In the genomic region with DNA sequence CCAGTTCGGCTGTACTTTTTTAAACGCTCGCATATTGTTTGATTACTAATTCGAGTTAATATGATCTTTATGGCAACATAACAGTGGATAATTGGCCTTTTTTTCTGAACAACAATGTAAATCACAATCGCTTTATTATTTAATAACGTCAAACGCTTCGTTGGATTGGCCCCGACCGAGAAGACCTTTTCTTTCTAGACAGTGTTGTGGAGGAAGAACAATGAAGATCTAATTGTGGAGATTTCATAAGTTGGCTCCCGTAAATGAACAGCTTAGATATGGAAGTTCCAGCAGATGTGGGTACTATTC, we compare ENCODE assay signal across 20 cellular contexts. TPM values are rescaled to one million over a fixed set of nuclear protein-coding genes. Genes with fewer than 3 reads are reported as not detected.
DNase-seq lines count a peak whose midpoint lies in the region; ATAC-seq and TF ChIP-seq lines count a peak whose summit lies in the region.
"Had no signal": no experiment of that assay in that cellular context is flagged by ENCODE, and none has a peak within 500 bp of the region (broad histone marks: within the 10 kb centered on the region; RNA-seq: fewer than 3 reads in every experiment).

No MANE protein-coding gene starts in this region.

- intact Hi-C loops in activated CD4-positive, alpha-beta T cell treated with anti-CD3 and anti-CD28 coated beads, Interleukin-2, amount 10 ng/mL, durations not matched to agents 24 days and 14 days (cut with micrococcal nuclease), result loop anchor here (1.0 to 5.0 kb wide), 2 partner anchors 12 to 1687 kb away; partner anchors contain the start of gene PEX5L
- intact Hi-C loops in activated T-helper 1 cell treated with anti-CD3 and anti-CD28 coated beads, Interleukin-12 subunit alpha, Interleukin-12 subunit beta, Interleukin-2, Interleukin-4 antibody, amounts not matched to agents 30 ng/mL and 10 ng/mL and 1 ng/mL, durations not matched to agents 14 hours and 24 hours and 36 hours (cut with micrococcal nuclease), result no loop called here

- no peak for ATAC-seq in GM19467 (IDR thresholded peaks at IDR 0.05; ENCODE audit: unreplicated experiment)
- ATAC-seq: A549; effector memory CD8-positive, alpha-beta T cell; stimulated activated effector memory CD8-positive, alpha-beta T cell treated with anti-CD3 and anti-CD28 coated beads, Interleukin-12 subunit alpha, Interleukin-12 subunit beta, amount 100 ng/mL, for 72 hours had no signal

- TF ChIP-seq CTCF in endothelial cell (IDR thresholded peaks at IDR 0.05; ENCODE audit: unreplicated experiment), result no peak
- no peak for TF ChIP-seq CTCF in GM20000 (IDR thresholded peaks at IDR 0.05; ENCODE audit: extremely low read depth, missing control alignments)

- H3K27ac Mint-ChIP-seq in activated CD4-positive, alpha-beta T cell treated with anti-CD3 and anti-CD28 coated beads, Interleukin-2, amount 10 ng/mL, durations not matched to agents 24 days and 14 days, result peak overlapping the region; percentile 81
- H3K27ac Mint-ChIP-seq in activated T-helper 1 cell treated with anti-CD3 and anti-CD28 coated beads, Interleukin-12 subunit alpha, Interleukin-12 subunit beta, Interleukin-2, Interleukin-4 antibody, amounts not matched to agents 30 ng/mL and 10 ng/mL and 1 ng/mL, durations not matched to agents 14 hours and 24 hours and 36 hours, result peak overlapping the region; percentile 61
- H3K27ac Mint-ChIP-seq in endothelial cell (ENCODE audit: unreplicated experiment), result no peak overlapping the region
- H3K27ac Mint-ChIP-seq: stimulated activated effector memory CD8-positive, alpha-beta T cell treated with anti-CD3 and anti-CD28 coated beads, Interleukin-12 subunit alpha, Interleukin-12 subunit beta, amount 100 ng/mL, for 72 hours had no signal

- no peak for DNase-seq in activated CD4-positive, alpha-beta T cell treated with anti-CD3 and anti-CD28 coated beads, Interleukin-2, amount 10 ng/mL, durations not matched to agents 24 days and 14 days
- DNase-seq in activated CD4-positive, alpha-beta T cell treated with anti-CD3 and anti-CD28 coated beads, Interleukin-2, amount 50 U/mL, for 48 hours, result no peak
- DNase-seq in activated T-helper 1 cell treated with anti-CD3 and anti-CD28 coated beads, Interleukin-12 subunit alpha, Interleukin-12 subunit beta, Interleukin-2, Interleukin-4 antibody, amounts not matched to agents 30 ng/mL and 10 ng/mL and 1 ng/mL, durations not matched to agents 14 hours and 24 hours and 36 hours (ENCODE audit: low spot score), result no peak
- DNase-seq in endothelial cell (ENCODE audit: low spot score) (no peak), pons (ENCODE audit: low spot score) (peak; percentile 37), GM20000 (ENCODE audit: low spot score) (no peak), HPDE6-E6E7 (ENCODE audit: extremely low spot score) (no peak)
- DNase-seq: activated CD4-positive, CD25-positive, alpha-beta regulatory T cell treated with anti-CD3 and anti-CD28 coated beads, Interleukin-2, amount 50 U/mL, for 72 hours; cerebellar nuclear complex; DMS 273 treated with DMSO at 0.1 percent for 48 hours; effector memory CD8-positive, alpha-beta T cell; GF-D8; NCI-H1417 treated with DMSO at 0.1 percent for 48 hours; stimulated activated CD4-positive, alpha-beta T cell treated with anti-CD3 and anti-CD28 coated beads, Interleukin-15, amount 100 ng/mL, for 24 hours; T-helper 9 cell had no signal

- peaks cover 88% of the 10 kb centered on the region for H3K27me3 Mint-ChIP-seq in activated CD4-positive, alpha-beta T cell treated with anti-CD3 and anti-CD28 coated beads, Interleukin-2, amount 10 ng/mL, durations not matched to agents 24 days and 14 days
- peaks cover 89% of the 10 kb centered on the region for H3K27me3 Mint-ChIP-seq in activated T-helper 1 cell treated with anti-CD3 and anti-CD28 coated beads, Interleukin-12 subunit alpha, Interleukin-12 subunit beta, Interleukin-2, Interleukin-4 antibody, amounts not matched to agents 30 ng/mL and 10 ng/mL and 1 ng/mL, durations not matched to agents 14 hours and 24 hours and 36 hours (ENCODE audit: insufficient read depth)
- peaks cover 33% of the 10 kb centered on the region for H3K27me3 Mint-ChIP-seq in endothelial cell (ENCODE audit: unreplicated experiment)

- no peak overlapping the region for H3K4me3 Mint-ChIP-seq in activated CD4-positive, alpha-beta T cell treated with anti-CD3 and anti-CD28 coated beads, Interleukin-2, amount 10 ng/mL, durations not matched to agents 24 days and 14 days
- peak overlapping the region; percentile 4 for H3K4me3 Mint-ChIP-seq in activated T-helper 1 cell treated with anti-CD3 and anti-CD28 coated beads, Interleukin-12 subunit alpha, Interleukin-12 subunit beta, Interleukin-2, Interleukin-4 antibody, amounts not matched to agents 30 ng/mL and 10 ng/mL and 1 ng/mL, durations not matched to agents 14 hours and 24 hours and 36 hours
- H3K4me3 Mint-ChIP-seq in endothelial cell (ENCODE audit: unreplicated experiment), result peak overlapping the region; percentile 85
- H3K4me3 Mint-ChIP-seq: effector memory CD8-positive, alpha-beta T cell; stimulated activated effector memory CD8-positive, alpha-beta T cell treated with anti-CD3 and anti-CD28 coated beads, Interleukin-12 subunit alpha, Interleukin-12 subunit beta, amount 100 ng/mL, for 72 hours had no signal

- peaks cover 12% of the 10 kb centered on the region for H3K36me3 Mint-ChIP-seq in activated CD4-positive, alpha-beta T cell treated with anti-CD3 and anti-CD28 coated beads, Interleukin-2, amount 10 ng/mL, durations not matched to agents 24 days and 14 days (ENCODE audit: low read depth)
- H3K36me3 Mint-ChIP-seq in activated T-helper 1 cell treated with anti-CD3 and anti-CD28 coated beads, Interleukin-12 subunit alpha, Interleukin-12 subunit beta, Interleukin-2, Interleukin-4 antibody, amounts not matched to agents 30 ng/mL and 10 ng/mL and 1 ng/mL, durations not matched to agents 14 hours and 24 hours and 36 hours (ENCODE audit: low read depth), result peaks cover 2% of the 10 kb centered on the region
- H3K36me3 Mint-ChIP-seq in endothelial cell (ENCODE audit: low read depth, unreplicated experiment), result peaks cover 3% of the 10 kb centered on the region
- H3K36me3 Mint-ChIP-seq: stimulated activated effector memory CD8-positive, alpha-beta T cell treated with anti-CD3 and anti-CD28 coated beads, Interleukin-12 subunit alpha, Interleukin-12 subunit beta, amount 100 ng/mL, for 72 hours had no signal

- H3K4me1 Mint-ChIP-seq in activated CD4-positive, alpha-beta T cell treated with anti-CD3 and anti-CD28 coated beads, Interleukin-2, amount 10 ng/mL, durations not matched to agents 24 days and 14 days, result peaks cover 2% of the 10 kb centered on the region
- peaks cover 10% of the 10 kb centered on the region for H3K4me1 Mint-ChIP-seq in activated T-helper 1 cell treated with anti-CD3 and anti-CD28 coated beads, Interleukin-12 subunit alpha, Interleukin-12 subunit beta, Interleukin-2, Interleukin-4 antibody, amounts not matched to agents 30 ng/mL and 10 ng/mL and 1 ng/mL, durations not matched to agents 14 hours and 24 hours and 36 hours (ENCODE audit: low read depth)
- H3K4me1 Mint-ChIP-seq in endothelial cell (ENCODE audit: unreplicated experiment), result peaks cover 24% of the 10 kb centered on the region

- H3K9me3 Mint-ChIP-seq in activated CD4-positive, alpha-beta T cell treated with anti-CD3 and anti-CD28 coated beads, Interleukin-2, amount 10 ng/mL, durations not matched to agents 24 days and 14 days, result peaks cover 24% of the 10 kb centered on the region
- H3K9me3 Mint-ChIP-seq in activated T-helper 1 cell treated with anti-CD3 and anti-CD28 coated beads, Interleukin-12 subunit alpha, Interleukin-12 subunit beta, Interleukin-2, Interleukin-4 antibody, amounts not matched to agents 30 ng/mL and 10 ng/mL and 1 ng/mL, durations not matched to agents 14 hours and 24 hours and 36 hours, result peaks cover 4% of the 10 kb centered on the region
- no peaks in the 10 kb centered on the region for H3K9me3 Mint-ChIP-seq in endothelial cell (ENCODE audit: unreplicated experiment)

RNA-seq across cellular contexts. Expression of gene SOX2, which starts 12.7 kb away (rescaled TPM):
- total RNA-seq in activated CD4-positive, alpha-beta T cell treated with anti-CD3 and anti-CD28 coated beads, Interleukin-2, amount 10 ng/mL, durations not matched to agents 24 days and 14 days, result not detected in 2 replicates
- 0.07 and 0.10 TPM in 2 replicates for total RNA-seq in activated T-helper 1 cell treated with anti-CD3 and anti-CD28 coated beads, Interleukin-12 subunit alpha, Interleukin-12 subunit beta, Interleukin-2, Interleukin-4 antibody, amounts not matched to agents 30 ng/mL and 10 ng/mL and 1 ng/mL, durations not matched to agents 14 hours and 24 hours and 36 hours
- total RNA-seq in endothelial cell (ENCODE audit: unreplicated experiment), result 1.4 TPM
- total RNA-seq: mesenteric fat pad, PC-9 had no signal
